ENCODE assay signal across 11 cellular contexts in genomic region chr16:81450783-81451491, GRCh38. TPM values are rescaled to one million over a fixed set of nuclear protein-coding genes. Genes with fewer than 3 reads are reported as not detected.
DNase-seq lines count a peak whose midpoint lies in the region; ATAC-seq and TF ChIP-seq lines count a peak whose summit lies in the region.
"Had no signal": no experiment of that assay in that cellular context is flagged by ENCODE, and none has a peak within 500 bp of the region (broad histone marks: within the 10 kb centered on the region; RNA-seq: fewer than 3 reads in every experiment).

No MANE protein-coding gene starts in this region.

- no peaks in the 10 kb centered on the region for H3K27me3 ChIP-seq in Panc1 (ENCODE audit: control insufficient read depth, insufficient read depth, low read length)
- H3K27me3 ChIP-seq in endodermal cell (ENCODE audit: control insufficient read depth, insufficient read depth, low read length, poor library complexity, severe bottlenecking): no peaks in the 10 kb centered on the region

- peak; percentile 18 to 34 for ATAC-seq in activated T-cell treated with anti-CD3 and anti-CD28 coated beads, Interleukin-2, amount 50 U/mL, for 4 hours
- ATAC-seq in Panc1 (no peak), HG03521 (IDR thresholded peaks at IDR 0.05; ENCODE audit: unreplicated experiment) (no peak), HG03097 (IDR thresholded peaks at IDR 0.05; ENCODE audit: low FRiP score, unreplicated experiment) (no peak)
- peak; percentile 15 for ATAC-seq in stimulated activated naive CD8-positive, alpha-beta T cell treated with anti-CD3 and anti-CD28 coated beads, Interleukin-15, Interleukin-2, amounts not matched to agents 100 U/mL and 50 U/mL, for 24 hours

- TF ChIP-seq CTCF in Panc1 (IDR thresholded peaks at IDR 0.05): no peak
- TF ChIP-seq CTCF in endodermal cell (conservative IDR thresholded peaks at IDR 0.05): peak; percentile 48

- peaks cover 12% of the 10 kb centered on the region for H3K9me3 Mint-ChIP-seq in activated T-cell treated with anti-CD3 and anti-CD28 coated beads, Interleukin-2, amount 50 U/mL, for 4 hours
- no peaks in the 10 kb centered on the region for H3K9me3 Mint-ChIP-seq in endodermal cell

- CTCF ChIA-PET in Panc1 (lab: Charles Lee): interaction anchor here (0.5 to 0.6 kb wide), 2 partner anchors 48 kb away, joined by 5 read pairs; no protein-coding TSS in a partner anchor

- H3K4me3 ChIP-seq in Panc1 (ENCODE audit: low read depth in 2 of 2, low read length in 2 of 2): no peak overlapping the region
- H3K4me3 ChIP-seq in endodermal cell (ENCODE audit: low read length): no peak overlapping the region

- no peaks in the 10 kb centered on the region for H3K27me3 Mint-ChIP-seq in activated T-cell treated with anti-CD3 and anti-CD28 coated beads, Interleukin-2, amount 50 U/mL, for 4 hours (ENCODE audit: low read depth)
- no peaks in the 10 kb centered on the region for H3K27me3 Mint-ChIP-seq in endodermal cell (ENCODE audit: insufficient read depth)

- intact Hi-C loops in Panc1 (cut with micrococcal nuclease; ENCODE audit: unreplicated experiment): no loop called here

- H3K27ac ChIP-seq in Panc1 (ENCODE audit: low read length): peak overlapping the region; percentile 79
- no peak overlapping the region for H3K27ac ChIP-seq in endodermal cell (ENCODE audit: low read depth, low read length)

- no TSS peak for BruUV-seq in Panc1 (replicated peaks; lab: Mats Ljungman, UMichigan)

- H3K4me1 Mint-ChIP-seq in activated T-cell treated with anti-CD3 and anti-CD28 coated beads, Interleukin-2, amount 50 U/mL, for 4 hours (ENCODE audit: low read depth): peaks cover 79% of the 10 kb centered on the region
- H3K4me1 Mint-ChIP-seq in endodermal cell: peaks cover 63% of the 10 kb centered on the region

- H3K9ac ChIP-seq in endodermal cell (ENCODE audit: extremely low read depth, low read length, poor library complexity, severe bottlenecking): no peak overlapping the region

- in situ Hi-C loops in Panc1 (cut with HindIII; ENCODE audit: low pct_unique_long_range_greater_than_20kb, low sequenced_read_pairs): no loop called here

- H3K36me3 ChIP-seq in Panc1 (ENCODE audit: control insufficient read depth, insufficient read depth, low read length): no peaks in the 10 kb centered on the region; the same call in 1 of the 2 replicates
- peaks cover under 1% of the 10 kb centered on the region for H3K36me3 ChIP-seq in endodermal cell (ENCODE audit: control insufficient read depth, insufficient read depth, low read length)

- H3K4me3 Mint-ChIP-seq in activated T-cell treated with anti-CD3 and anti-CD28 coated beads, Interleukin-2, amount 50 U/mL, for 4 hours: peak overlapping the region; percentile 10
- H3K4me3 Mint-ChIP-seq in endodermal cell: no peak overlapping the region

- WGBS in endodermal cell (ENCODE audit: insufficient coverage in 1 of 2, insufficient read length in 1 of 2), 2 experiments: 90 to 91% methylated on average over 12 of the region's 12 CpGs

- H3K27ac Mint-ChIP-seq in endodermal cell: peak overlapping the region; percentile 15

- H3K36me3 Mint-ChIP-seq in activated T-cell treated with anti-CD3 and anti-CD28 coated beads, Interleukin-2, amount 50 U/mL, for 4 hours (ENCODE audit: insufficient read depth): peaks cover 3% of the 10 kb centered on the region
- H3K36me3 Mint-ChIP-seq in endodermal cell (ENCODE audit: low read depth): peaks cover 4% of the 10 kb centered on the region

- H3K4me1 ChIP-seq in Panc1 (ENCODE audit: control insufficient read depth, insufficient read depth, low read length): peaks cover 44% of the 10 kb centered on the region
- H3K4me1 ChIP-seq in endodermal cell (ENCODE audit: control insufficient read depth, insufficient read depth, low read length): peaks cover 30% of the 10 kb centered on the region

- DNase-seq in activated T-cell treated with anti-CD3 and anti-CD28 coated beads, Interleukin-2, amount 50 U/mL, for 4 hours: no peak
- DNase-seq in activated T-cell treated with anti-CD3 and anti-CD28 coated beads for 4 hours (no peak), Panc1 (ENCODE audit: low read depth, low spot score) (no peak), endodermal cell (no peak), NCI-H2029 (lab: John Stamatoyannopoulos, UW) (no peak)
- no peak for DNase-seq in stimulated activated naive CD8-positive, alpha-beta T cell treated with anti-CD3 and anti-CD28 coated beads, Interleukin-15, Interleukin-2, amounts not matched to agents 100 U/mL and 50 U/mL, for 24 hours
- DNase-seq: effector memory CD4-positive, alpha-beta T cell; NCI-H524 treated with DMSO at 0.1 percent for 48 hours; SHP77 treated with DMSO at 0.1 percent for 48 hours had no signal

- POLR2A ChIA-PET in Panc1 (lab: Charles Lee): interaction anchor here (0.6 kb wide), 1 partner anchor 40 kb away, joined by 6 read pairs; no protein-coding TSS in a partner anchor

- H3K9me3 ChIP-seq in Panc1 (ENCODE audit: control insufficient read depth, insufficient read depth, low read depth, low read length) (no peaks in the 10 kb centered on the region), endodermal cell (ENCODE audit: control insufficient read depth, low read length) (no peaks in the 10 kb centered on the region)

RNA-seq across cellular contexts. Expression of gene CMIP, which starts 6.3 kb away (rescaled TPM):
- 10 to 100 TPM; 20.8 to 23.5 (median 21.9) TPM for total RNA-seq in activated T-cell treated with anti-CD3 and anti-CD28 coated beads, Interleukin-2, amount 50 U/mL, for 4 hours
- total RNA-seq in Panc1 (2021; ENCODE audit: unreplicated experiment) (49.7 TPM), endodermal cell (10 to 100 TPM; 64.0 to 64.7 TPM)
- 32.8 TPM for polyA plus RNA-seq in Panc1 (2012; ENCODE audit: insufficient read length)
- 52.7 TPM for polyA plus RNA-seq in endodermal cell (2013, experiment 1 of 2)
- polyA plus RNA-seq in endodermal cell (2013, experiment 2 of 2): 47.8 TPM

Comparison
In these comparisons a context has a peak if more than half of its experiments do, and no peak if none do; other contexts are left out.
1. ATAC-seq: peak in activated T-cell treated with anti-CD3 and anti-CD28 coated beads, Interleukin-2, amount 50 U/mL, for 4 hours (2 of 2) and stimulated activated naive CD8-positive, alpha-beta T cell treated with anti-CD3 and anti-CD28 coated beads, Interleukin-15, Interleukin-2, amounts not matched to agents 100 U/mL and 50 U/mL, for 24 hours (single experiment); none in Panc1 (single experiment), HG03521 (single experiment) and HG03097 (single experiment).